ENCODE assay signal across 40 cellular contexts in the genomic region with DNA sequence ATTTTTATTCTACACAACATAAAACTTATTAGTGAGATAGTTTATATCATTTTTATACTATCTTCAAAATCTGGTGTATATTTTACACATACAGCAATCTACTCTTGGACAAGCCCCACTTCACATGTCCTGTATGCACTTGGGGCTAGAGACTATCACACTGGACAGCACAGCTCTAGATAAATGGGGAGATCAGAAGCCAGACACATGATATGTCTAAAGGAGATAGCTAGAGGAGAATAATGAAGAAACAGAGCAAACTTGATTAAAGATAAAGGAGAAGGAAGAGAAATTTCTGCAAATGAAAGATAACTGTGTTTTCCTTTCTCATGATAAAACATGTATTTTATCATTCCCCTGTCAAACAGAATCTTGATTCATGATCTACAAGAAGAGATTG. TPM values are rescaled to one million over a fixed set of nuclear protein-coding genes. Genes with fewer than 3 reads are reported as not detected.
"Had no signal": no experiment of that assay in that cellular context is flagged by ENCODE, and none has a peak within 500 bp of the region (broad histone marks: within the 10 kb centered on the region; RNA-seq: fewer than 3 reads in every experiment).

No MANE protein-coding gene starts in this region.

- H3K4me1 ChIP-seq: esophagus squamous epithelium, gastroesophageal sphincter, heart right ventricle had no signal

- H3K27ac Mint-ChIP-seq: activated B cell treated with CpG ODN at 0.5 μM for 24 hours; activated CD4-positive, alpha-beta memory T cell treated with anti-CD3 and anti-CD28 coated beads for 36 hours; activated CD4-positive, alpha-beta T cell treated with anti-CD3 and anti-CD28 coated beads, Interleukin-2, amount 10 ng/mL, durations not matched to agents 24 days and 14 days; activated CD8-positive, alpha-beta memory T cell treated with anti-CD3 and anti-CD28 coated beads, Interleukin-2, amount 10 ng/mL, durations not matched to agents 7 days and 5 days; activated CD8-positive, alpha-beta T cell treated with anti-CD3 and anti-CD28 coated beads, Interleukin-2, amount 10 ng/mL, durations not matched to agents 7 days and 5 days; activated naive CD4-positive, alpha-beta T cell treated with anti-CD3 and anti-CD28 coated beads, Interleukin-2, amount 10 ng/mL, durations not matched to agents 7 days and 5 days; activated naive CD4-positive, alpha-beta T cell treated with anti-CD3 and anti-CD28 coated beads, Interleukin-2, amount 50 U/mL, for 72 hours; activated naive CD8-positive, alpha-beta T cell treated with anti-CD3 and anti-CD28 coated beads, Interleukin-2, amount 10 ng/mL, durations not matched to agents 7 days and 5 days; activated T-cell treated with anti-CD3 and anti-CD28 coated beads, Interleukin-2, amount 50 U/mL, for 24 hours; activated T-cell treated with anti-CD3 and anti-CD28 coated beads, Interleukin-2, amount 50 U/mL, for 72 hours; effector memory CD8-positive, alpha-beta T cell; T-helper 17 cell; T-helper 2 cell treated with Interferon-gamma antibody and Interleukin-4, amounts not matched to agents 5 μg/mL and 100 μg/mL, for 36 hours had no signal

- H3K4me3 ChIP-seq: coronary artery, esophagus squamous epithelium, gastroesophageal sphincter, heart right ventricle, hepatocyte had no signal

- ATAC-seq: activated CD4-positive, CD25-positive, alpha-beta regulatory T cell treated with anti-CD3 and anti-CD28 coated beads, Interleukin-2, amount 50 U/mL, for 24 hours; activated CD8-positive, alpha-beta memory T cell treated with anti-CD3 and anti-CD28 coated beads, Interleukin-2, amount 10 ng/mL, durations not matched to agents 7 days and 5 days; activated CD8-positive, alpha-beta T cell treated with anti-CD3 and anti-CD28 coated beads, Interleukin-2, amount 10 ng/mL, durations not matched to agents 7 days and 5 days; activated naive CD4-positive, alpha-beta T cell treated with anti-CD3 and anti-CD28 coated beads, Interleukin-2, amount 50 U/mL, for 72 hours; activated T-cell treated with anti-CD3 and anti-CD28 coated beads, Interleukin-2, amount 50 U/mL, for 72 hours; effector memory CD8-positive, alpha-beta T cell; gastroesophageal sphincter; heart right ventricle; T-helper 17 cell had no signal

- H3K27ac ChIP-seq: brain microvascular endothelial cell, coronary artery, esophagus squamous epithelium, gastroesophageal sphincter, heart right ventricle, hepatocyte, WERI-Rb-1 had no signal

- H3K4me1 Mint-ChIP-seq: activated B cell treated with CpG ODN at 0.5 μM for 24 hours; activated CD4-positive, alpha-beta T cell treated with anti-CD3 and anti-CD28 coated beads, Interleukin-2, amount 10 ng/mL, durations not matched to agents 24 days and 14 days; activated CD8-positive, alpha-beta memory T cell treated with anti-CD3 and anti-CD28 coated beads, Interleukin-2, amount 10 ng/mL, durations not matched to agents 7 days and 5 days; activated naive CD4-positive, alpha-beta T cell treated with anti-CD3 and anti-CD28 coated beads, Interleukin-2, amount 10 ng/mL, durations not matched to agents 7 days and 5 days; activated naive CD8-positive, alpha-beta T cell treated with anti-CD3 and anti-CD28 coated beads, Interleukin-2, amount 10 ng/mL, durations not matched to agents 7 days and 5 days; central memory CD8-positive, alpha-beta T cell had no signal

- H3K9me3 ChIP-seq: esophagus squamous epithelium, gastroesophageal sphincter, heart right ventricle had no signal

- H3K9me3 Mint-ChIP-seq: activated B cell treated with CpG ODN at 0.5 μM for 24 hours; activated CD4-positive, alpha-beta memory T cell treated with anti-CD3 and anti-CD28 coated beads for 36 hours; activated CD4-positive, alpha-beta T cell treated with anti-CD3 and anti-CD28 coated beads, Interleukin-2, amount 10 ng/mL, durations not matched to agents 24 days and 14 days; activated naive CD4-positive, alpha-beta T cell treated with anti-CD3 and anti-CD28 coated beads, Interleukin-2, amount 10 ng/mL, durations not matched to agents 7 days and 5 days; activated naive CD4-positive, alpha-beta T cell treated with anti-CD3 and anti-CD28 coated beads, Interleukin-2, amount 50 U/mL, for 72 hours; activated naive CD8-positive, alpha-beta T cell treated with anti-CD3 and anti-CD28 coated beads, Interleukin-2, amount 10 ng/mL, durations not matched to agents 7 days and 5 days; activated T-cell treated with anti-CD3 and anti-CD28 coated beads, Interleukin-2, amount 50 U/mL, for 24 hours; activated T-cell treated with anti-CD3 and anti-CD28 coated beads, Interleukin-2, amount 50 U/mL, for 72 hours; central memory CD8-positive, alpha-beta T cell; effector memory CD8-positive, alpha-beta T cell; T-helper 2 cell treated with Interferon-gamma antibody and Interleukin-4, amounts not matched to agents 5 μg/mL and 100 μg/mL, for 36 hours had no signal

- H3K4me2 ChIP-seq: hepatocyte had no signal

- DNase-seq: activated B cell treated with CpG ODN at 0.5 μM for 24 hours; activated CD4-positive, alpha-beta memory T cell treated with anti-CD3 and anti-CD28 coated beads for 36 hours; activated CD4-positive, alpha-beta T cell treated with anti-CD3 and anti-CD28 coated beads, Interleukin-2, amount 10 ng/mL, durations not matched to agents 24 days and 14 days; activated CD8-positive, alpha-beta memory T cell treated with anti-CD3 and anti-CD28 coated beads, Interleukin-2, amount 10 ng/mL, durations not matched to agents 7 days and 5 days; activated CD8-positive, alpha-beta memory T cell treated with anti-CD3 and anti-CD28 coated beads, Interleukin-2, amount 50 U/mL, for 48 hours; activated CD8-positive, alpha-beta T cell treated with anti-CD3 and anti-CD28 coated beads, Interleukin-2, amount 10 ng/mL, durations not matched to agents 7 days and 5 days; activated gamma-delta T cell; activated naive CD4-positive, alpha-beta T cell; activated naive CD4-positive, alpha-beta T cell treated with anti-CD3 and anti-CD28 coated beads, Interleukin-2, amount 10 ng/mL, durations not matched to agents 7 days and 5 days; activated naive CD8-positive, alpha-beta T cell treated with anti-CD3 and anti-CD28 coated beads, Interleukin-2, amount 10 ng/mL, durations not matched to agents 7 days and 5 days; activated T-cell treated with anti-CD3 and anti-CD28 coated beads for 4 hours; activated T-cell treated with anti-CD3 and anti-CD28 coated beads, Interleukin-2, amount 50 U/mL, for 24 hours; activated T-cell treated with anti-CD3 and anti-CD28 coated beads, Interleukin-2, amount 50 U/mL, for 72 hours; amniotic stem cell; anterior cingulate cortex; brain microvascular endothelial cell; dermis blood vessel endothelial cell; effector CD4-positive, alpha-beta T cell; effector memory CD8-positive, alpha-beta T cell; esophagus squamous epithelium; foreskin melanocyte; heart right ventricle; T-helper 1 cell; T-helper 17 cell; T1000; WERI-Rb-1 had no signal

- H3K36me3 Mint-ChIP-seq: activated CD4-positive, alpha-beta memory T cell treated with anti-CD3 and anti-CD28 coated beads for 36 hours; activated CD8-positive, alpha-beta memory T cell treated with anti-CD3 and anti-CD28 coated beads, Interleukin-2, amount 10 ng/mL, durations not matched to agents 7 days and 5 days; activated naive CD4-positive, alpha-beta T cell treated with anti-CD3 and anti-CD28 coated beads, Interleukin-2, amount 10 ng/mL, durations not matched to agents 7 days and 5 days; activated naive CD4-positive, alpha-beta T cell treated with anti-CD3 and anti-CD28 coated beads, Interleukin-2, amount 50 U/mL, for 72 hours; activated naive CD8-positive, alpha-beta T cell treated with anti-CD3 and anti-CD28 coated beads, Interleukin-2, amount 10 ng/mL, durations not matched to agents 7 days and 5 days had no signal

- H3K4me3 Mint-ChIP-seq: activated B cell treated with CpG ODN at 0.5 μM for 24 hours; activated CD4-positive, alpha-beta memory T cell treated with anti-CD3 and anti-CD28 coated beads for 36 hours; activated CD4-positive, alpha-beta T cell treated with anti-CD3 and anti-CD28 coated beads, Interleukin-2, amount 10 ng/mL, durations not matched to agents 24 days and 14 days; activated CD8-positive, alpha-beta memory T cell treated with anti-CD3 and anti-CD28 coated beads, Interleukin-2, amount 10 ng/mL, durations not matched to agents 7 days and 5 days; activated CD8-positive, alpha-beta T cell treated with anti-CD3 and anti-CD28 coated beads, Interleukin-2, amount 10 ng/mL, durations not matched to agents 7 days and 5 days; activated naive CD4-positive, alpha-beta T cell treated with anti-CD3 and anti-CD28 coated beads, Interleukin-2, amount 10 ng/mL, durations not matched to agents 7 days and 5 days; activated naive CD8-positive, alpha-beta T cell treated with anti-CD3 and anti-CD28 coated beads, Interleukin-2, amount 10 ng/mL, durations not matched to agents 7 days and 5 days; activated T-cell treated with anti-CD3 and anti-CD28 coated beads, Interleukin-2, amount 50 U/mL, for 24 hours; activated T-cell treated with anti-CD3 and anti-CD28 coated beads, Interleukin-2, amount 50 U/mL, for 72 hours; central memory CD8-positive, alpha-beta T cell; effector memory CD8-positive, alpha-beta T cell; T-helper 17 cell; T-helper 2 cell treated with Interferon-gamma antibody and Interleukin-4, amounts not matched to agents 5 μg/mL and 100 μg/mL, for 36 hours had no signal

- H3K36me3 ChIP-seq: brain microvascular endothelial cell, esophagus squamous epithelium, gastroesophageal sphincter, heart right ventricle, WERI-Rb-1 had no signal

- H3K27me3 ChIP-seq: brain microvascular endothelial cell, esophagus squamous epithelium, gastroesophageal sphincter, hepatocyte had no signal

- H3K79me2 ChIP-seq: hepatocyte had no signal

- H2AFZ ChIP-seq: hepatocyte had no signal

RNA-seq across cellular contexts. Expression of a gene that starts 13.0 kb away (rescaled TPM):
- total RNA-seq: activated B cell treated with CpG ODN at 0.5 μM for 24 hours; activated CD4-positive, alpha-beta memory T cell treated with anti-CD3 and anti-CD28 coated beads for 36 hours; activated CD4-positive, alpha-beta T cell treated with anti-CD3 and anti-CD28 coated beads, Interleukin-2, amount 10 ng/mL, durations not matched to agents 24 days and 14 days; activated CD8-positive, alpha-beta memory T cell treated with anti-CD3 and anti-CD28 coated beads for 36 hours; activated CD8-positive, alpha-beta memory T cell treated with anti-CD3 and anti-CD28 coated beads, Interleukin-2, amount 10 ng/mL, durations not matched to agents 7 days and 5 days; activated CD8-positive, alpha-beta T cell treated with anti-CD3 and anti-CD28 coated beads, Interleukin-2, amount 10 ng/mL, durations not matched to agents 7 days and 5 days; activated naive CD8-positive, alpha-beta T cell treated with anti-CD3 and anti-CD28 coated beads, Interleukin-2, amount 10 ng/mL, durations not matched to agents 7 days and 5 days; activated T-cell treated with anti-CD3 and anti-CD28 coated beads, Interleukin-2, amount 50 U/mL, for 72 hours; astrocyte; bronchial epithelial cell; fibroblast of lung; fibroblast of villous mesenchyme had no signal

RNA-seq across cellular contexts. Expression of a gene that starts 50.5 kb away (rescaled TPM):
- total RNA-seq: activated B cell treated with CpG ODN at 0.5 μM for 24 hours; activated CD4-positive, alpha-beta memory T cell treated with anti-CD3 and anti-CD28 coated beads for 36 hours; activated CD4-positive, alpha-beta T cell treated with anti-CD3 and anti-CD28 coated beads, Interleukin-2, amount 10 ng/mL, durations not matched to agents 24 days and 14 days; activated CD8-positive, alpha-beta memory T cell treated with anti-CD3 and anti-CD28 coated beads for 36 hours; activated CD8-positive, alpha-beta memory T cell treated with anti-CD3 and anti-CD28 coated beads, Interleukin-2, amount 10 ng/mL, durations not matched to agents 7 days and 5 days; activated CD8-positive, alpha-beta T cell treated with anti-CD3 and anti-CD28 coated beads, Interleukin-2, amount 10 ng/mL, durations not matched to agents 7 days and 5 days; activated naive CD4-positive, alpha-beta T cell treated with anti-CD3 and anti-CD28 coated beads, Interleukin-2, amount 50 U/mL, for 72 hours; activated naive CD8-positive, alpha-beta T cell treated with anti-CD3 and anti-CD28 coated beads, Interleukin-2, amount 10 ng/mL, durations not matched to agents 7 days and 5 days; activated T-cell treated with anti-CD3 and anti-CD28 coated beads, Interleukin-2, amount 50 U/mL, for 72 hours; astrocyte; bronchial epithelial cell; cardiac septum; cerebellum; dermis blood vessel endothelial cell; esophagus squamous epithelium; fibroblast of lung; fibroblast of villous mesenchyme; hepatocyte; T-helper 17 cell had no signal
- polyA plus RNA-seq: hepatocyte had no signal
